Comparison of ENCODE assay signal across 38 cellular contexts in genomic region chr12:26242683-26243082, GRCh38. TPM values are rescaled to one million over a fixed set of nuclear protein-coding genes. Genes with fewer than 3 reads are reported as not detected.
"Had no signal": no experiment of that assay in that cellular context is flagged by ENCODE, and none has a peak within 500 bp of the region (broad histone marks: within the 10 kb centered on the region; RNA-seq: fewer than 3 reads in every experiment).

No MANE protein-coding gene starts in this region.

- H3K36me3 ChIP-seq: ascending aorta, cardiac muscle cell, WERI-Rb-1 had no signal

- ATAC-seq: activated CD4-positive, alpha-beta T cell treated with anti-CD3 and anti-CD28 coated beads for 36 hours; activated CD4-positive, CD25-positive, alpha-beta regulatory T cell treated with anti-CD3 and anti-CD28 coated beads, Interleukin-2, amount 50 U/mL, for 24 hours; activated CD8-positive, alpha-beta memory T cell treated with anti-CD3 and anti-CD28 coated beads, Interleukin-2, amount 10 ng/mL, durations not matched to agents 7 days and 5 days; activated CD8-positive, alpha-beta T cell treated with anti-CD3 and anti-CD28 coated beads, Interleukin-2, amount 10 ng/mL, durations not matched to agents 7 days and 5 days; activated naive CD8-positive, alpha-beta T cell treated with anti-CD3 and anti-CD28 coated beads, Interleukin-2, amount 50 U/mL, for 24 hours; WTC11 had no signal

- H3K4me3 ChIP-seq: ascending aorta, cardiac muscle cell had no signal

- H3K4me1 ChIP-seq: ascending aorta had no signal

- DNase-seq: activated CD4-positive, alpha-beta memory T cell treated with anti-CD3 and anti-CD28 coated beads, Interleukin-2, amount 10 ng/mL, durations not matched to agents 7 days and 5 days; activated CD4-positive, alpha-beta T cell treated with anti-CD3 and anti-CD28 coated beads for 1 hour; activated CD4-positive, alpha-beta T cell treated with anti-CD3 and anti-CD28 coated beads for 36 hours; activated CD4-positive, alpha-beta T cell treated with anti-CD3 and anti-CD28 coated beads for 48 hours; activated CD4-positive, alpha-beta T cell treated with anti-CD3 and anti-CD28 coated beads, Interleukin-2, amount 10 ng/mL, durations not matched to agents 7 days and 5 days; activated CD4-positive, alpha-beta T cell treated with anti-CD3 and anti-CD28 coated beads, Interleukin-2, amount 50 U/mL, for 48 hours; activated CD4-positive, CD25-positive, alpha-beta regulatory T cell; activated CD8-positive, alpha-beta memory T cell treated with anti-CD3 and anti-CD28 coated beads for 24 hours; activated CD8-positive, alpha-beta memory T cell treated with anti-CD3 and anti-CD28 coated beads, Interleukin-2, amount 10 ng/mL, durations not matched to agents 7 days and 5 days; activated CD8-positive, alpha-beta memory T cell treated with anti-CD3 and anti-CD28 coated beads, Interleukin-2, amount 50 U/mL, for 48 hours; activated CD8-positive, alpha-beta T cell treated with anti-CD3 and anti-CD28 coated beads, Interleukin-2, amount 10 ng/mL, durations not matched to agents 7 days and 5 days; activated effector memory CD4-positive, alpha-beta T cell treated with Interleukin-2 at 50 U/mL for 16 hours; activated gamma-delta T cell; activated naive CD4-positive, alpha-beta T cell treated with anti-CD3 and anti-CD28 coated beads, Interleukin-2, amount 10 ng/mL, durations not matched to agents 7 days and 5 days; activated naive CD4-positive, alpha-beta T cell treated with Interleukin-2 at 50 U/mL for 16 hours; activated naive CD8-positive, alpha-beta T cell treated with anti-CD3 and anti-CD28 coated beads, Interleukin-2, amount 10 ng/mL, durations not matched to agents 7 days and 5 days; activated naive CD8-positive, alpha-beta T cell treated with anti-CD3 and anti-CD28 coated beads, Interleukin-2, amount 50 U/mL, for 24 hours; activated T-cell treated with anti-CD3 and anti-CD28 coated beads, Interleukin-2, amount 50 U/mL, for 24 hours; activated T-cell treated with anti-CD3 and anti-CD28 coated beads, Interleukin-2, amount 50 U/mL, for 48 hours; amygdala; anterior cingulate cortex; caudate nucleus; T-helper 1 cell; T-helper 2 cell; T-helper 9 cell; WERI-Rb-1 had no signal

- H3K36me3 Mint-ChIP-seq: activated CD8-positive, alpha-beta memory T cell treated with anti-CD3 and anti-CD28 coated beads, Interleukin-2, amount 10 ng/mL, durations not matched to agents 7 days and 5 days; activated naive CD4-positive, alpha-beta T cell treated with anti-CD3 and anti-CD28 coated beads, Interleukin-2, amount 10 ng/mL, durations not matched to agents 7 days and 5 days; activated naive CD4-positive, alpha-beta T cell treated with anti-CD3 and anti-CD28 coated beads, Interleukin-2, amount 50 U/mL, for 24 hours; activated naive CD8-positive, alpha-beta T cell; activated naive CD8-positive, alpha-beta T cell treated with anti-CD3 and anti-CD28 coated beads, Interleukin-2, amount 10 ng/mL, durations not matched to agents 7 days and 5 days; brain; WTC11 had no signal

- H3K27ac ChIP-seq: ascending aorta, cardiac muscle cell, WERI-Rb-1 had no signal

- H3K9me3 Mint-ChIP-seq: activated CD4-positive, alpha-beta memory T cell treated with anti-CD3 and anti-CD28 coated beads, Interleukin-2, amount 10 ng/mL, durations not matched to agents 7 days and 5 days; activated CD4-positive, alpha-beta T cell treated with anti-CD3 and anti-CD28 coated beads, Interleukin-2, amount 10 ng/mL, durations not matched to agents 7 days and 5 days; activated naive CD4-positive, alpha-beta T cell treated with anti-CD3 and anti-CD28 coated beads, Interleukin-2, amount 50 U/mL, for 24 hours; activated naive CD8-positive, alpha-beta T cell treated with anti-CD3 and anti-CD28 coated beads, Interleukin-2, amount 10 ng/mL, durations not matched to agents 7 days and 5 days; activated naive CD8-positive, alpha-beta T cell treated with anti-CD3 and anti-CD28 coated beads, Interleukin-2, amount 50 U/mL, for 24 hours; activated T-cell treated with anti-CD3 and anti-CD28 coated beads, Interleukin-2, amount 50 U/mL, for 24 hours; activated T-helper 2 cell treated with anti-CD3 and anti-CD28 coated beads, Interferon-gamma antibody, Interleukin-2, Interleukin-4, amounts not matched to agents 10 μg/mL and 5 μg/mL and 100 μg/mL, durations not matched to agents 14 hours and 24 hours and 36 hours; brain; central memory CD8-positive, alpha-beta T cell; T-helper 1 cell treated with Interleukin-12 subunit alpha and Interleukin-12 subunit beta and Interleukin-4 antibody, amounts not matched to agents 30 μg/mL and 1 μg/mL, for 36 hours; T-helper 2 cell treated with Interferon-gamma antibody and Interleukin-4, amounts not matched to agents 5 μg/mL and 100 μg/mL, for 36 hours; WTC11 had no signal

- FAIRE-seq: TTC549 had no signal

- H3K4me3 Mint-ChIP-seq: activated CD4-positive, alpha-beta memory T cell treated with anti-CD3 and anti-CD28 coated beads, Interleukin-2, amount 10 ng/mL, durations not matched to agents 7 days and 5 days; activated CD4-positive, alpha-beta T cell treated with anti-CD3 and anti-CD28 coated beads for 36 hours; activated CD4-positive, alpha-beta T cell treated with anti-CD3 and anti-CD28 coated beads, Interleukin-2, amount 10 ng/mL, durations not matched to agents 7 days and 5 days; activated CD8-positive, alpha-beta memory T cell treated with anti-CD3 and anti-CD28 coated beads, Interleukin-2, amount 10 ng/mL, durations not matched to agents 7 days and 5 days; activated CD8-positive, alpha-beta T cell treated with anti-CD3 and anti-CD28 coated beads, Interleukin-2, amount 10 ng/mL, durations not matched to agents 7 days and 5 days; activated naive CD4-positive, alpha-beta T cell treated with anti-CD3 and anti-CD28 coated beads, Interleukin-2, amount 10 ng/mL, durations not matched to agents 7 days and 5 days; activated naive CD4-positive, alpha-beta T cell treated with anti-CD3 and anti-CD28 coated beads, Interleukin-2, amount 50 U/mL, for 24 hours; activated naive CD8-positive, alpha-beta T cell; activated naive CD8-positive, alpha-beta T cell treated with anti-CD3 and anti-CD28 coated beads, Interleukin-2, amount 10 ng/mL, durations not matched to agents 7 days and 5 days; activated naive CD8-positive, alpha-beta T cell treated with anti-CD3 and anti-CD28 coated beads, Interleukin-2, amount 50 U/mL, for 24 hours; activated T-cell treated with anti-CD3 and anti-CD28 coated beads, Interleukin-2, amount 50 U/mL, for 24 hours; brain; central memory CD8-positive, alpha-beta T cell; T-helper 1 cell treated with Interleukin-12 subunit alpha and Interleukin-12 subunit beta and Interleukin-4 antibody, amounts not matched to agents 30 μg/mL and 1 μg/mL, for 36 hours; T-helper 2 cell treated with Interferon-gamma antibody and Interleukin-4, amounts not matched to agents 5 μg/mL and 100 μg/mL, for 36 hours; WTC11 had no signal

- H3K4me1 Mint-ChIP-seq: activated CD4-positive, alpha-beta memory T cell treated with anti-CD3 and anti-CD28 coated beads, Interleukin-2, amount 10 ng/mL, durations not matched to agents 7 days and 5 days; activated CD4-positive, alpha-beta T cell treated with anti-CD3 and anti-CD28 coated beads for 36 hours; activated CD4-positive, alpha-beta T cell treated with anti-CD3 and anti-CD28 coated beads, Interleukin-2, amount 10 ng/mL, durations not matched to agents 7 days and 5 days; activated CD8-positive, alpha-beta memory T cell treated with anti-CD3 and anti-CD28 coated beads, Interleukin-2, amount 10 ng/mL, durations not matched to agents 7 days and 5 days; activated naive CD4-positive, alpha-beta T cell treated with anti-CD3 and anti-CD28 coated beads, Interleukin-2, amount 10 ng/mL, durations not matched to agents 7 days and 5 days; activated naive CD4-positive, alpha-beta T cell treated with anti-CD3 and anti-CD28 coated beads, Interleukin-2, amount 50 U/mL, for 24 hours; activated naive CD8-positive, alpha-beta T cell treated with anti-CD3 and anti-CD28 coated beads, Interleukin-2, amount 50 U/mL, for 24 hours; central memory CD8-positive, alpha-beta T cell had no signal

- H3K9me3 ChIP-seq: ascending aorta had no signal

- H3K27me3 ChIP-seq: ascending aorta had no signal

- H3K27ac Mint-ChIP-seq: activated CD4-positive, alpha-beta memory T cell treated with anti-CD3 and anti-CD28 coated beads, Interleukin-2, amount 10 ng/mL, durations not matched to agents 7 days and 5 days; activated CD4-positive, alpha-beta T cell treated with anti-CD3 and anti-CD28 coated beads for 36 hours; activated CD4-positive, alpha-beta T cell treated with anti-CD3 and anti-CD28 coated beads, Interleukin-2, amount 10 ng/mL, durations not matched to agents 7 days and 5 days; activated CD8-positive, alpha-beta memory T cell treated with anti-CD3 and anti-CD28 coated beads, Interleukin-2, amount 10 ng/mL, durations not matched to agents 7 days and 5 days; activated CD8-positive, alpha-beta T cell treated with anti-CD3 and anti-CD28 coated beads, Interleukin-2, amount 10 ng/mL, durations not matched to agents 7 days and 5 days; activated naive CD4-positive, alpha-beta T cell treated with anti-CD3 and anti-CD28 coated beads, Interleukin-2, amount 10 ng/mL, durations not matched to agents 7 days and 5 days; activated naive CD4-positive, alpha-beta T cell treated with anti-CD3 and anti-CD28 coated beads, Interleukin-2, amount 50 U/mL, for 24 hours; activated naive CD8-positive, alpha-beta T cell; activated naive CD8-positive, alpha-beta T cell treated with anti-CD3 and anti-CD28 coated beads, Interleukin-2, amount 10 ng/mL, durations not matched to agents 7 days and 5 days; activated naive CD8-positive, alpha-beta T cell treated with anti-CD3 and anti-CD28 coated beads, Interleukin-2, amount 50 U/mL, for 24 hours; activated T-cell treated with anti-CD3 and anti-CD28 coated beads, Interleukin-2, amount 50 U/mL, for 24 hours; activated T-helper 2 cell treated with anti-CD3 and anti-CD28 coated beads, Interferon-gamma antibody, Interleukin-2, Interleukin-4, amounts not matched to agents 10 μg/mL and 5 μg/mL and 100 μg/mL, durations not matched to agents 14 hours and 24 hours and 36 hours; brain; T-helper 1 cell treated with Interleukin-12 subunit alpha and Interleukin-12 subunit beta and Interleukin-4 antibody, amounts not matched to agents 30 μg/mL and 1 μg/mL, for 36 hours; T-helper 2 cell treated with Interferon-gamma antibody and Interleukin-4, amounts not matched to agents 5 μg/mL and 100 μg/mL, for 36 hours; WTC11 had no signal

RNA-seq across cellular contexts. Expression of gene SSPN, which starts 47.3 kb away (rescaled TPM):
- total RNA-seq: activated CD4-positive, alpha-beta memory T cell treated with anti-CD3 and anti-CD28 coated beads, Interleukin-2, amount 10 ng/mL, durations not matched to agents 7 days and 5 days; activated CD4-positive, alpha-beta T cell treated with anti-CD3 and anti-CD28 coated beads for 36 hours; activated CD4-positive, alpha-beta T cell treated with anti-CD3 and anti-CD28 coated beads, Interleukin-2, amount 10 ng/mL, durations not matched to agents 7 days and 5 days; activated CD8-positive, alpha-beta memory T cell treated with anti-CD3 and anti-CD28 coated beads, Interleukin-2, amount 10 ng/mL, durations not matched to agents 7 days and 5 days; activated CD8-positive, alpha-beta T cell treated with anti-CD3 and anti-CD28 coated beads, Interleukin-2, amount 10 ng/mL, durations not matched to agents 7 days and 5 days; activated naive CD8-positive, alpha-beta T cell treated with anti-CD3 and anti-CD28 coated beads, Interleukin-2, amount 10 ng/mL, durations not matched to agents 7 days and 5 days; activated T-helper 2 cell treated with anti-CD3 and anti-CD28 coated beads, Interferon-gamma antibody, Interleukin-2, Interleukin-4, amounts not matched to agents 10 μg/mL and 5 μg/mL and 100 μg/mL, durations not matched to agents 14 hours and 24 hours and 36 hours had no signal
